ENCODE assay signal across 10 cellular contexts in the genomic region with DNA sequence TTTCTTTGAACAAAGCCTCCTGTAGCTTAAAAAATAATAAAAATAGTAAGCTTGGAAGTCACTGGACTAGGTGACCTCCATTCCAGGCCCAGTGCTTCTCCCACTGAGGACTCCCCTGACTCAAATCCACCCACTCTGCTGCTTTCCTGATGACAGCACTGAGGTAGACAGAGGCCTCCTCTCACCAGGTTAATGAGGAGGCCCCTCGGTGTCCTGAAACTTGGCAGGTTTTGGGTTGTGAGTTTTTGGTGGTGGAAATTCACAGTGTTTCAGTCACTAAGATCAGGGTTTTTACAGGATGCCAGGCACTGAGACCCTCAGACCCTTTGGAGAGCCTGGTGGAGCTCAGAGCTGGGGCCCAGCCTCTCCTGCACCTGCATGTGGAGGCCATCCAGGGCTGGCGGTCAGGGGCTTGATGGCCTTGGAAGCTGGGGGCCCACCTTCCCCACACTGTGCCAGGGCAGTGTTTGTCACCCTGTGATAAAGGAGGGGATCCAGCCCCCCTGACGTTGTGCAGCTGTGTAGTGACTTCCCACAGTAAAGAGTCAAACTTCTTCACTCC. TPM values are rescaled to one million over a fixed set of nuclear protein-coding genes. Genes with fewer than 3 reads are reported as not detected.
DNase-seq lines count a peak whose midpoint lies in the region; ATAC-seq and TF ChIP-seq lines count a peak whose summit lies in the region.
"Had no signal": no experiment of that assay in that cellular context is flagged by ENCODE, and none has a peak within 500 bp of the region (broad histone marks: within the 10 kb centered on the region; RNA-seq: fewer than 3 reads in every experiment).

No MANE protein-coding gene starts in this region.

- WGBS in right lobe of liver (ENCODE audit: insufficient coverage, low coverage, low lambda C conversion rate, missing lambda C conversion rate) = 58% methylated on average over 2 of the region's 3 CpGs
- WGBS in thyroid gland, 2 donors = 64 to 78% methylated on average over 3 of the region's 3 CpGs

- no peak for TF ChIP-seq POLR2A in right lobe of liver (IDR thresholded peaks at IDR 0.05)
- no peak for TF ChIP-seq POLR2A in thyroid gland (IDR thresholded peaks at IDR 0.05)

- H3K4me3 ChIP-seq in right lobe of liver = no peak overlapping the region
- H3K4me3 ChIP-seq in thyroid gland (replicated peaks in 1 of 3) = no peak overlapping the region
- H3K4me3 ChIP-seq: GM23338 had no signal

- peaks cover 0 to 30% (median 13%) of the 10 kb centered on the region in 4 donors for H3K4me1 ChIP-seq in right lobe of liver
- peaks cover 72 to 78% of the 10 kb centered on the region in 2 donors for H3K4me1 ChIP-seq in thyroid gland

- TF ChIP-seq CTCF in right lobe of liver (IDR thresholded peaks at IDR 0.05) (no peak), thyroid gland (IDR thresholded peaks at IDR 0.05) (no peak)

- CTCF ChIA-PET in activated naive CD4-positive, alpha-beta T cell treated with anti-CD3 and anti-CD28 coated beads for 36 hours (lab: Charles Lee) = interaction anchor here (0.6 to 13.9 kb wide), 6 partner anchors 11 to 29 kb away, joined by 3 to 237 read pairs (median 8); no protein-coding TSS in a partner anchor

- peaks cover 4% of the 10 kb centered on the region for H3K9me3 Mint-ChIP-seq in activated naive CD4-positive, alpha-beta T cell treated with anti-CD3 and anti-CD28 coated beads for 36 hours

- H3K9me3 ChIP-seq in right lobe of liver (no peaks in the 10 kb centered on the region), thyroid gland (no peaks in the 10 kb centered on the region)

- peak overlapping the region; percentile 50 for H3K4me3 Mint-ChIP-seq in activated naive CD4-positive, alpha-beta T cell treated with anti-CD3 and anti-CD28 coated beads for 36 hours
- H3K4me3 Mint-ChIP-seq: GM23338 had no signal

- no peaks in the 10 kb centered on the region for H3K27me3 Mint-ChIP-seq in activated naive CD4-positive, alpha-beta T cell treated with anti-CD3 and anti-CD28 coated beads for 36 hours (ENCODE audit: low read depth)

- H3K27me3 ChIP-seq in right lobe of liver = no peaks in the 10 kb centered on the region
- no peaks in the 10 kb centered on the region for H3K27me3 ChIP-seq in thyroid gland

- H3K27ac ChIP-seq in right lobe of liver = peak overlapping the region in 2 of 3 donors; percentile 9 to 13
- peak overlapping the region; percentile 47 to 99 (median 93) for H3K27ac ChIP-seq in thyroid gland

- ATAC-seq in right lobe of liver = no peak
- no peak for ATAC-seq in HG03442 (IDR thresholded peaks at IDR 0.05; ENCODE audit: unreplicated experiment)
- ATAC-seq in GM19395 (IDR thresholded peaks at IDR 0.05; ENCODE audit: unreplicated experiment) = no peak

- intact Hi-C loops in activated naive CD4-positive, alpha-beta T cell treated with anti-CD3 and anti-CD28 coated beads for 36 hours (cut with micrococcal nuclease) = loop anchor here (10.0 kb wide), 1 partner anchor 1138 kb away; no protein-coding TSS in a partner anchor
- intact Hi-C loops in right lobe of liver (cut with DNase I) (no loop called here), thyroid gland (cut with DNase I) (no loop called here)

- peak overlapping the region; percentile 98 for H3K27ac Mint-ChIP-seq in activated naive CD4-positive, alpha-beta T cell treated with anti-CD3 and anti-CD28 coated beads for 36 hours
- H3K27ac Mint-ChIP-seq: GM23338 had no signal

- peaks cover 0 to 15% (median 4%) of the 10 kb centered on the region in 4 donors for H3K36me3 ChIP-seq in right lobe of liver
- H3K36me3 ChIP-seq in thyroid gland = no peaks in the 10 kb centered on the region

- DNase-seq in activated naive CD4-positive, alpha-beta T cell treated with anti-CD3 and anti-CD28 coated beads for 36 hours = peak; percentile 63
- no peak for DNase-seq in activated naive CD4-positive, alpha-beta T cell treated with anti-CD3 and anti-CD28 coated beads, Interleukin-2, amount 50 U/mL, for 16 hours
- peak; percentile 53 to 55 for DNase-seq in activated T-cell treated with anti-CD3 and anti-CD28 coated beads, Interleukin-2, amount 50 U/mL, for 48 hours
- DNase-seq in right lobe of liver (no peak), thyroid gland (no peak), RPMI8226 (no peak)
- DNase-seq: NCI-H187 had no signal

- H3K4me1 Mint-ChIP-seq in activated naive CD4-positive, alpha-beta T cell treated with anti-CD3 and anti-CD28 coated beads for 36 hours (ENCODE audit: low read depth) = peaks cover 88% of the 10 kb centered on the region

- H3K36me3 Mint-ChIP-seq in activated naive CD4-positive, alpha-beta T cell treated with anti-CD3 and anti-CD28 coated beads for 36 hours (ENCODE audit: low read depth) = peaks cover 33% of the 10 kb centered on the region

RNA-seq across cellular contexts. Expression of gene TSPAN14, which starts 19.1 kb away (rescaled TPM):
- 10 to 100 TPM; 33.5 to 35.5 TPM for total RNA-seq in activated naive CD4-positive, alpha-beta T cell treated with anti-CD3 and anti-CD28 coated beads for 36 hours
- 10 to 100 TPM; 22.1 to 39.0 (median 28.4) TPM for total RNA-seq in right lobe of liver
- total RNA-seq in thyroid gland = 10 to 100 TPM; 61.6 to 83.4 (median 77.9) TPM

Comparison
In these comparisons a context has a peak if more than half of its experiments do, and no peak if none do; other contexts are left out.
1. DNase-seq: peak in activated naive CD4-positive, alpha-beta T cell treated with anti-CD3 and anti-CD28 coated beads for 36 hours (single experiment) and activated T-cell treated with anti-CD3 and anti-CD28 coated beads, Interleukin-2, amount 50 U/mL, for 48 hours (2 of 2); none in activated naive CD4-positive, alpha-beta T cell treated with anti-CD3 and anti-CD28 coated beads, Interleukin-2, amount 50 U/mL, for 16 hours (single experiment), right lobe of liver (0 of 3), thyroid gland (0 of 2) and RPMI8226 (single experiment).